Comparison of ENCODE assay signal across 1 cellular context in genomic region chr15:44084171-44084570, GRCh38.
TF ChIP-seq lines count a peak whose summit lies in the region.

No MANE protein-coding gene starts in this region.

TF ChIP-seq in SK-N-SH treated with all-trans-retinoic acid at 6 μM for 48 hours, 23 proteins besides CTCF, POLR2A, EP300 and RAD21 (continued from another document):
- TF ChIP-seq CREB5 (CRISPR knock-in tag; IDR thresholded peaks at IDR 0.05; ENCODE audit: low read depth) = no peak
- TF ChIP-seq ZNF70 (CRISPR knock-in tag; IDR thresholded peaks at IDR 0.05) = no peak
- TF ChIP-seq PPARA (CRISPR knock-in tag; IDR thresholded peaks at IDR 0.05; ENCODE audit: borderline replicate concordance) = no peak
- TF ChIP-seq POU6F1 (CRISPR knock-in tag; IDR thresholded peaks at IDR 0.05; ENCODE audit: borderline replicate concordance, low read depth) = no peak
- no peak for TF ChIP-seq TOX (CRISPR knock-in tag; IDR thresholded peaks at IDR 0.05; ENCODE audit: borderline replicate concordance)
- TF ChIP-seq PATZ1 (CRISPR knock-in tag; IDR thresholded peaks at IDR 0.05; ENCODE audit: borderline replicate concordance) = no peak
- no peak for TF ChIP-seq ZFP30 (CRISPR knock-in tag; IDR thresholded peaks at IDR 0.05)
- no peak for TF ChIP-seq OSR1 (CRISPR knock-in tag; IDR thresholded peaks at IDR 0.05)
- no peak for TF ChIP-seq TCF4 (CRISPR knock-in tag; IDR thresholded peaks at IDR 0.05; ENCODE audit: borderline replicate concordance)
- no peak for TF ChIP-seq ZFP3 (CRISPR knock-in tag; IDR thresholded peaks at IDR 0.05)
